ENCODE assay signal across 15 cellular contexts in genomic region chr13:98467263-98467985, GRCh38.
DNase-seq lines count a peak whose midpoint lies in the region; ATAC-seq and FAIRE-seq lines count a peak whose summit lies in the region.
"Had no signal": no experiment of that assay in that cellular context is flagged by ENCODE, and none has a peak within 500 bp of the region (broad histone marks: within the 10 kb centered on the region; RNA-seq: fewer than 3 reads in every experiment).

No MANE protein-coding gene starts in this region.

- H3K27me3 Mint-ChIP-seq in dendritic cell treated with granulocyte-macrophage colony-stimulating factor and Interleukin-4, amounts not matched to agents 40 ng/mL and 50 ng/mL, for 4 days: no peaks in the 10 kb centered on the region
- H3K27me3 Mint-ChIP-seq in memory B cell: no peaks in the 10 kb centered on the region
- H3K27me3 Mint-ChIP-seq: activated CD4-positive, alpha-beta T cell treated with anti-CD3 and anti-CD28 coated beads, Interleukin-2, amount 10 ng/mL, durations not matched to agents 7 days and 5 days; brain had no signal

- H3K9me3 Mint-ChIP-seq in dendritic cell treated with granulocyte-macrophage colony-stimulating factor and Interleukin-4, amounts not matched to agents 40 ng/mL and 50 ng/mL, for 4 days: no peaks in the 10 kb centered on the region
- H3K9me3 Mint-ChIP-seq in memory B cell: no peaks in the 10 kb centered on the region
- H3K9me3 Mint-ChIP-seq: activated CD4-positive, alpha-beta T cell treated with anti-CD3 and anti-CD28 coated beads, Interleukin-2, amount 10 ng/mL, durations not matched to agents 7 days and 5 days; brain; immature natural killer cell had no signal

- no peak overlapping the region for H3K4me3 ChIP-seq in small intestine (ENCODE audit: low read depth in 1 of 2, low read length in 2 of 2)
- H3K4me3 ChIP-seq: SK-N-MC had no signal

- no peak overlapping the region for H3K4me3 Mint-ChIP-seq in dendritic cell treated with granulocyte-macrophage colony-stimulating factor and Interleukin-4, amounts not matched to agents 40 ng/mL and 50 ng/mL, for 4 days
- H3K4me3 Mint-ChIP-seq in memory B cell: no peak overlapping the region
- H3K4me3 Mint-ChIP-seq: activated CD4-positive, alpha-beta T cell treated with anti-CD3 and anti-CD28 coated beads, Interleukin-2, amount 10 ng/mL, durations not matched to agents 7 days and 5 days; brain; immature natural killer cell had no signal

- FAIRE-seq in small intestine (lab: Jason Lieb, UNC): no peak

- H3K27ac ChIP-seq in small intestine (ENCODE audit: low read depth in 1 of 2, low read length in 1 of 2): peak overlapping the region in 1 of 2 donors; percentile 37
- H3K27ac ChIP-seq: C4-2B, parathyroid adenoma, SK-N-MC had no signal

- peaks cover 93% of the 10 kb centered on the region for H3K36me3 Mint-ChIP-seq in dendritic cell treated with granulocyte-macrophage colony-stimulating factor and Interleukin-4, amounts not matched to agents 40 ng/mL and 50 ng/mL, for 4 days (ENCODE audit: low read depth)
- H3K36me3 Mint-ChIP-seq in memory B cell: peaks cover 25% of the 10 kb centered on the region

- no peaks in the 10 kb centered on the region for H3K4me1 ChIP-seq in small intestine (ENCODE audit: control insufficient read depth in 2 of 2, insufficient read depth in 1 of 2, low read depth in 1 of 2, low read length in 1 of 2)
- H3K4me1 ChIP-seq: parathyroid adenoma had no signal

- H3K36me3 ChIP-seq in small intestine (ENCODE audit: control insufficient read depth in 2 of 2, insufficient read depth in 2 of 2, low read length in 2 of 2): peaks cover 12 to 26% of the 10 kb centered on the region in 2 donors

- H3K27ac Mint-ChIP-seq in dendritic cell treated with granulocyte-macrophage colony-stimulating factor and Interleukin-4, amounts not matched to agents 40 ng/mL and 50 ng/mL, for 4 days: peak overlapping the region; percentile 21
- peak overlapping the region; percentile 17 for H3K27ac Mint-ChIP-seq in memory B cell
- H3K27ac Mint-ChIP-seq: activated CD4-positive, alpha-beta T cell treated with anti-CD3 and anti-CD28 coated beads, Interleukin-2, amount 10 ng/mL, durations not matched to agents 7 days and 5 days had no signal

- 45 to 71% (median 58%) methylated on average over 13 of the region's 13 CpGs for WGBS in small intestine, 3 donors

- no peaks in the 10 kb centered on the region for H3K27me3 ChIP-seq in small intestine (ENCODE audit: control insufficient read depth in 2 of 2, insufficient read depth in 2 of 2, low read length in 2 of 2)

- intact Hi-C loops in dendritic cell treated with granulocyte-macrophage colony-stimulating factor and Interleukin-4, amounts not matched to agents 40 ng/mL and 50 ng/mL, for 4 days (cut with micrococcal nuclease): no loop called here

- DNase-seq in activated T-cell treated with anti-CD3 and anti-CD28 coated beads, Interleukin-2, amount 50 U/mL, for 1 hour: peak; percentile 6
- no peak for DNase-seq in activated T-cell treated with anti-CD3 and anti-CD28 coated beads, Interleukin-2, amount 50 U/mL, for 48 hours
- DNase-seq in memory B cell (ENCODE audit: low spot score in 2 of 2) (no peak), small intestine (peak; percentile 76)
- DNase-seq in stimulated activated CD4-positive, alpha-beta T cell treated with anti-CD3 and anti-CD28 coated beads, Interleukin-4, amount 100 ng/mL, for 4 hours: no peak
- DNase-seq: activated CD4-positive, alpha-beta T cell treated with anti-CD3 and anti-CD28 coated beads, Interleukin-2, amount 10 ng/mL, durations not matched to agents 7 days and 5 days; immature natural killer cell; NCI-H2081 treated with DMSO at 0.1 percent for 48 hours had no signal

- H3K9me3 ChIP-seq in small intestine (ENCODE audit: control insufficient read depth, low read depth): no peaks in the 10 kb centered on the region

- ATAC-seq in memory B cell (ENCODE audit: low read depth) (no peak), GM21526 (IDR thresholded peaks at IDR 0.05; ENCODE audit: low FRiP score, unreplicated experiment) (no peak), HG03342 (IDR thresholded peaks at IDR 0.05; ENCODE audit: unreplicated experiment) (no peak)

- H3K4me1 Mint-ChIP-seq in dendritic cell treated with granulocyte-macrophage colony-stimulating factor and Interleukin-4, amounts not matched to agents 40 ng/mL and 50 ng/mL, for 4 days (ENCODE audit: low read depth): peaks cover 17% of the 10 kb centered on the region
- H3K4me1 Mint-ChIP-seq in memory B cell: peaks cover 4% of the 10 kb centered on the region

Comparison
In these comparisons a context has a peak if more than half of its experiments do, and no peak if none do; other contexts are left out.
1. DNase-seq: peak in activated T-cell treated with anti-CD3 and anti-CD28 coated beads, Interleukin-2, amount 50 U/mL, for 1 hour (single experiment) and small intestine (single experiment); none in activated T-cell treated with anti-CD3 and anti-CD28 coated beads, Interleukin-2, amount 50 U/mL, for 48 hours (0 of 2), memory B cell (0 of 2) and stimulated activated CD4-positive, alpha-beta T cell treated with anti-CD3 and anti-CD28 coated beads, Interleukin-4, amount 100 ng/mL, for 4 hours (0 of 2).